Comparison of ENCODE assay signal across 24 cellular contexts in genomic region chr12:32765906-32766305, GRCh38. TPM values are rescaled to one million over a fixed set of nuclear protein-coding genes. Genes with fewer than 3 reads are reported as not detected.
DNase-seq lines count a peak whose midpoint lies in the region; ATAC-seq and FAIRE-seq lines count a peak whose summit lies in the region.
"Had no signal": no experiment of that assay in that cellular context is flagged by ENCODE, and none has a peak within 500 bp of the region (broad histone marks: within the 10 kb centered on the region; RNA-seq: fewer than 3 reads in every experiment).

No MANE protein-coding gene starts in this region.

- H3K27me3 ChIP-seq in MG63 (0 out of 2 replicates have a peak, but pooled peaks cover 5% of the 10 kb centered on the region), HAP-1 (ENCODE audit: low read depth) (peaks cover 26% of the 10 kb centered on the region)
- H3K27me3 ChIP-seq: body of pancreas had no signal

- no peaks in the 10 kb centered on the region for H3K4me1 ChIP-seq in HAP-1
- H3K4me1 ChIP-seq: body of pancreas, heart left ventricle had no signal

- no peaks in the 10 kb centered on the region for H3K36me3 Mint-ChIP-seq in activated naive CD4-positive, alpha-beta T cell treated with anti-CD3 and anti-CD28 coated beads, Interleukin-2, amount 50 U/mL, for 72 hours
- H3K36me3 Mint-ChIP-seq: activated naive CD8-positive, alpha-beta T cell treated with anti-CD3 and anti-CD28 coated beads for 36 hours; naive thymus-derived CD4-positive, alpha-beta T cell had no signal

- in situ Hi-C loops in HAP-1 (cut with MboI; ENCODE audit: low sequenced_read_pairs): loop anchor here (10.0 to 25.0 kb wide), 2 partner anchors 169 to 846 kb away; no protein-coding TSS in a partner anchor

- H3K9me3 Mint-ChIP-seq in activated naive CD4-positive, alpha-beta T cell treated with anti-CD3 and anti-CD28 coated beads, Interleukin-2, amount 50 U/mL, for 72 hours: no peaks in the 10 kb centered on the region
- H3K9me3 Mint-ChIP-seq: activated CD4-positive, alpha-beta T cell treated with anti-CD3 and anti-CD28 coated beads, Interleukin-2, amount 10 ng/mL, durations not matched to agents 7 days and 5 days; activated naive CD8-positive, alpha-beta T cell treated with anti-CD3 and anti-CD28 coated beads for 36 hours; effector memory CD8-positive, alpha-beta T cell; H9; naive thymus-derived CD4-positive, alpha-beta T cell had no signal

- H3K36me3 ChIP-seq in MG63 (no peaks in the 10 kb centered on the region), HAP-1 (replicated peaks) (no peaks in the 10 kb centered on the region)
- H3K36me3 ChIP-seq: heart left ventricle, spleen had no signal

- peak; percentile 86 for DNase-seq in DMS 273 (lab: John Stamatoyannopoulos, UW; ENCODE audit: unreplicated experiment)
- peak; percentile 73 for DNase-seq in MG63
- DNase-seq in NCI-H2196 treated with DMSO at 0.1 percent for 48 hours (lab: John Stamatoyannopoulos, UW; ENCODE audit: unreplicated experiment): peak; percentile 15
- DNase-seq in activated naive CD4-positive, alpha-beta T cell treated with anti-CD3 and anti-CD28 coated beads, Interleukin-2, amount 50 U/mL, for 72 hours (ENCODE audit: low spot score in 2 of 2): no peak
- DNase-seq in HAP-1 (ENCODE audit: low spot score in 2 of 2): no peak
- DNase-seq in activated CD4-positive, alpha-beta T cell treated with anti-CD3 and anti-CD28 coated beads, Interleukin-2, amount 50 U/mL, for 1 hour: no peak
- DNase-seq: activated CD4-positive, alpha-beta T cell treated with anti-CD3 and anti-CD28 coated beads, Interleukin-2, amount 10 ng/mL, durations not matched to agents 7 days and 5 days; activated naive CD8-positive, alpha-beta T cell treated with anti-CD3 and anti-CD28 coated beads for 36 hours; body of pancreas; C1 segment of cervical spinal cord; effector memory CD8-positive, alpha-beta T cell; H9; heart left ventricle; KG1; left colon; naive thymus-derived CD4-positive, alpha-beta T cell; NCI-H1092; occipital lobe; spleen; stimulated activated CD4-positive, alpha-beta T cell treated with anti-CD3 and anti-CD28 coated beads, Interleukin-4, amount 100 ng/mL, for 24 hours; stimulated activated naive CD4-positive, alpha-beta T cell treated with Interleukin-2 at 50 U/mL for 16 hours had no signal

- no peak overlapping the region for H3K27ac Mint-ChIP-seq in activated naive CD4-positive, alpha-beta T cell treated with anti-CD3 and anti-CD28 coated beads, Interleukin-2, amount 50 U/mL, for 72 hours
- H3K27ac Mint-ChIP-seq: activated CD4-positive, alpha-beta T cell treated with anti-CD3 and anti-CD28 coated beads, Interleukin-2, amount 10 ng/mL, durations not matched to agents 7 days and 5 days; activated naive CD8-positive, alpha-beta T cell treated with anti-CD3 and anti-CD28 coated beads for 36 hours; effector memory CD8-positive, alpha-beta T cell; H9; naive thymus-derived CD4-positive, alpha-beta T cell had no signal

- FAIRE-seq in endometrium (lab: Jason Lieb, UNC): peak; percentile 98

- H3K4me3 ChIP-seq in MG63: no peak overlapping the region
- H3K4me3 ChIP-seq in HAP-1: no peak overlapping the region
- H3K4me3 ChIP-seq: body of pancreas, heart left ventricle, spleen had no signal

- no peak for ATAC-seq in activated naive CD4-positive, alpha-beta T cell treated with anti-CD3 and anti-CD28 coated beads, Interleukin-2, amount 50 U/mL, for 72 hours
- ATAC-seq in GM18873 (IDR thresholded peaks at IDR 0.05; ENCODE audit: low FRiP score, unreplicated experiment): no peak
- ATAC-seq: body of pancreas; effector memory CD8-positive, alpha-beta T cell; heart left ventricle; left colon; naive thymus-derived CD4-positive, alpha-beta T cell; SK-N-SH treated with all-trans-retinoic acid at 6 μM for 48 hours had no signal

- H3K9me3 ChIP-seq in MG63 (no peaks in the 10 kb centered on the region), HAP-1 (no peaks in the 10 kb centered on the region)
- H3K9me3 ChIP-seq: body of pancreas, heart left ventricle, spleen had no signal

RNA-seq across cellular contexts. Expression of gene YARS2, which starts 10.2 kb away (rescaled TPM):
- 44.1 and 80.0 TPM in 2 replicates for total RNA-seq in MG63 (2014; rRNA removed; shearing (Covaris generic); ENCODE audit: low replicate concordance)
- total RNA-seq in activated naive CD4-positive, alpha-beta T cell treated with anti-CD3 and anti-CD28 coated beads, Interleukin-2, amount 50 U/mL, for 72 hours: 10 to 100 TPM; 18.0 to 28.8 TPM

Comparison
In these comparisons a context has a peak if more than half of its experiments do, and no peak if none do; other contexts are left out.
1. DNase-seq: peak in DMS 273 (single experiment), MG63 (single experiment) and NCI-H2196 treated with DMSO at 0.1 percent for 48 hours (single experiment); none in activated naive CD4-positive, alpha-beta T cell treated with anti-CD3 and anti-CD28 coated beads, Interleukin-2, amount 50 U/mL, for 72 hours (0 of 2), HAP-1 (0 of 2) and activated CD4-positive, alpha-beta T cell treated with anti-CD3 and anti-CD28 coated beads, Interleukin-2, amount 50 U/mL, for 1 hour (single experiment).